Comparison of ENCODE assay signal across 1 cellular context in the genomic region with DNA sequence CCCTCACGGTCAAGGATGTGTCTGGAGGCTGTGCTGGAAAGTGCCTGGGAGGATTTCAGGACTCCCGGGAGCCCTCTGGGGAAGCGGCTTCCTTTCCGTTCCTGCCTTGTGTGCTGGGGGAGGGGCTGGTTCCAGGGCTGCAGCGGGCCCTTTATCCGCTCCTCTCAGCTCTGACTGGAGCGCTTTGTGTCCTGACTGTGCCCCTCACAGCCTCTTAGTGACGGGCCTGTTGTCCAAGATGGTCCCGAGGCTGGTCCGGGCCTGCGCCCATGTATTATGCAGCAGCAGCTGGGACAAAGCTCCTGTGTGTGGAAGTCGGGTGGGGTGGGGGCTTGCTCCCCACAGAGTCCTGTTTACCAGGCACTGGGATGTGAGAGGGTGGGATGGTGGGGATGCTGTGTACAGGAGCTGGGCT.
TF ChIP-seq lines count a peak whose summit lies in the region.

No MANE protein-coding gene starts in this region.

TF ChIP-seq in GM23338, 12 proteins besides CTCF, POLR2A, EP300 and RAD21 (continued from another document):
- TF ChIP-seq, protein P1, sequence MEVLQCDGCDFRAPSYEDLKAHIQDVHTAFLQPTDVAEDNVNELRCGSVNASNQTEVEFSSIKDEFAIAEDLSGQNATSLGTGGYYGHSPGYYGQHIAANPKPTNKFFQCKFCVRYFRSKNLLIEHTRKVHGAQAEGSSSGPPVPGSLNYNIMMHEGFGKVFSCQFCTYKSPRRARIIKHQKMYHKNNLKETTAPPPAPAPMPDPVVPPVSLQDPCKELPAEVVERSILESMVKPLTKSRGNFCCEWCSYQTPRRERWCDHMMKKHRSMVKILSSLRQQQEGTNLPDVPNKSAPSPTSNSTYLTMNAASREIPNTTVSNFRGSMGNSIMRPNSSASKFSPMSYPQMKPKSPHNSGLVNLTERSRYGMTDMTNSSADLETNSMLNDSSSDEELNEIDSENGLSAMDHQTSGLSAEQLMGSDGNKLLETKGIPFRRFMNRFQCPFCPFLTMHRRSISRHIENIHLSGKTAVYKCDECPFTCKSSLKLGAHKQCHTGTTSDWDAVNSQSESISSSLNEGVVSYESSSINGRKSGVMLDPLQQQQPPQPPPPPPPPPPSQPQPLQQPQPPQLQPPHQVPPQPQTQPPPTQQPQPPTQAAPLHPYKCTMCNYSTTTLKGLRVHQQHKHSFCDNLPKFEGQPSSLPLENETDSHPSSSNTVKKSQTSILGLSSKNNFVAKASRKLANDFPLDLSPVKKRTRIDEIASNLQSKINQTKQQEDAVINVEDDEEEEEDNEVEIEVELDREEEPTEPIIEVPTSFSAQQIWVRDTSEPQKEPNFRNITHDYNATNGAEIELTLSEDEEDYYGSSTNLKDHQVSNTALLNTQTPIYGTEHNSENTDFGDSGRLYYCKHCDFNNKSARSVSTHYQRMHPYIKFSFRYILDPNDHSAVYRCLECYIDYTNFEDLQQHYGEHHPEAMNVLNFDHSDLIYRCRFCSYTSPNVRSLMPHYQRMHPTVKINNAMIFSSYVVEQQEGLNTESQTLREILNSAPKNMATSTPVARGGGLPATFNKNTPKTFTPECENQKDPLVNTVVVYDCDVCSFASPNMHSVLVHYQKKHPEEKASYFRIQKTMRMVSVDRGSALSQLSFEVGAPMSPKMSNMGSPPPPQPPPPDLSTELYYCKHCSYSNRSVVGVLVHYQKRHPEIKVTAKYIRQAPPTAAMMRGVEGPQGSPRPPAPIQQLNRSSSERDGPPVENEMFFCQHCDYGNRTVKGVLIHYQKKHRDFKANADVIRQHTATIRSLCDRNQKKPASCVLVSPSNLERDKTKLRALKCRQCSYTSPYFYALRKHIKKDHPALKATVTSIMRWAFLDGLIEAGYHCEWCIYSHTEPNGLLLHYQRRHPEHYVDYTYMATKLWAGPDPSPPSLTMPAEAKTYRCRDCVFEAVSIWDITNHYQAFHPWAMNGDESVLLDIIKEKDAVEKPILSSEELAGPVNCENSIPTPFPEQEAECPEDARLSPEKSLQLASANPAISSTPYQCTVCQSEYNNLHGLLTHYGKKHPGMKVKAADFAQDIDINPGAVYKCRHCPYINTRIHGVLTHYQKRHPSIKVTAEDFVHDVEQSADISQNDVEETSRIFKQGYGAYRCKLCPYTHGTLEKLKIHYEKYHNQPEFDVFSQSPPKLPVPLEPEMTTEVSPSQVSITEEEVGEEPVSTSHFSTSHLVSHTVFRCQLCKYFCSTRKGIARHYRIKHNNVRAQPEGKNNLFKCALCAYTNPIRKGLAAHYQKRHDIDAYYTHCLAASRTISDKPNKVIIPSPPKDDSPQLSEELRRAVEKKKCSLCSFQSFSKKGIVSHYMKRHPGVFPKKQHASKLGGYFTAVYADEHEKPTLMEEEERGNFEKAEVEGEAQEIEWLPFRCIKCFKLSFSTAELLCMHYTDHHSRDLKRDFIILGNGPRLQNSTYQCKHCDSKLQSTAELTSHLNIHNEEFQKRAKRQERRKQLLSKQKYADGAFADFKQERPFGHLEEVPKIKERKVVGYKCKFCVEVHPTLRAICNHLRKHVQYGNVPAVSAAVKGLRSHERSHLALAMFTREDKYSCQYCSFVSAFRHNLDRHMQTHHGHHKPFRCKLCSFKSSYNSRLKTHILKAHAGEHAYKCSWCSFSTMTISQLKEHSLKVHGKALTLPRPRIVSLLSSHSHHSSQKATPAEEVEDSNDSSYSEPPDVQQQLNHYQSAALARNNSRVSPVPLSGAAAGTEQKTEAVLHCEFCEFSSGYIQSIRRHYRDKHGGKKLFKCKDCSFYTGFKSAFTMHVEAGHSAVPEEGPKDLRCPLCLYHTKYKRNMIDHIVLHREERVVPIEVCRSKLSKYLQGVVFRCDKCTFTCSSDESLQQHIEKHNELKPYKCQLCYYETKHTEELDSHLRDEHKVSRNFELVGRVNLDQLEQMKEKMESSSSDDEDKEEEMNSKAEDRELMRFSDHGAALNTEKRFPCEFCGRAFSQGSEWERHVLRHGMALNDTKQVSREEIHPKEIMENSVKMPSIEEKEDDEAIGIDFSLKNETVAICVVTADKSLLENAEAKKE (CRISPR knock-in tag; IDR thresholded peaks at IDR 0.05): no peak
- no peak for TF ChIP-seq NANOG (IDR thresholded peaks at IDR 0.05; ENCODE audit: borderline replicate concordance)
- TF ChIP-seq JUNB (IDR thresholded peaks at IDR 0.05; ENCODE audit: unreplicated experiment): no peak
- TF ChIP-seq, protein P2, sequence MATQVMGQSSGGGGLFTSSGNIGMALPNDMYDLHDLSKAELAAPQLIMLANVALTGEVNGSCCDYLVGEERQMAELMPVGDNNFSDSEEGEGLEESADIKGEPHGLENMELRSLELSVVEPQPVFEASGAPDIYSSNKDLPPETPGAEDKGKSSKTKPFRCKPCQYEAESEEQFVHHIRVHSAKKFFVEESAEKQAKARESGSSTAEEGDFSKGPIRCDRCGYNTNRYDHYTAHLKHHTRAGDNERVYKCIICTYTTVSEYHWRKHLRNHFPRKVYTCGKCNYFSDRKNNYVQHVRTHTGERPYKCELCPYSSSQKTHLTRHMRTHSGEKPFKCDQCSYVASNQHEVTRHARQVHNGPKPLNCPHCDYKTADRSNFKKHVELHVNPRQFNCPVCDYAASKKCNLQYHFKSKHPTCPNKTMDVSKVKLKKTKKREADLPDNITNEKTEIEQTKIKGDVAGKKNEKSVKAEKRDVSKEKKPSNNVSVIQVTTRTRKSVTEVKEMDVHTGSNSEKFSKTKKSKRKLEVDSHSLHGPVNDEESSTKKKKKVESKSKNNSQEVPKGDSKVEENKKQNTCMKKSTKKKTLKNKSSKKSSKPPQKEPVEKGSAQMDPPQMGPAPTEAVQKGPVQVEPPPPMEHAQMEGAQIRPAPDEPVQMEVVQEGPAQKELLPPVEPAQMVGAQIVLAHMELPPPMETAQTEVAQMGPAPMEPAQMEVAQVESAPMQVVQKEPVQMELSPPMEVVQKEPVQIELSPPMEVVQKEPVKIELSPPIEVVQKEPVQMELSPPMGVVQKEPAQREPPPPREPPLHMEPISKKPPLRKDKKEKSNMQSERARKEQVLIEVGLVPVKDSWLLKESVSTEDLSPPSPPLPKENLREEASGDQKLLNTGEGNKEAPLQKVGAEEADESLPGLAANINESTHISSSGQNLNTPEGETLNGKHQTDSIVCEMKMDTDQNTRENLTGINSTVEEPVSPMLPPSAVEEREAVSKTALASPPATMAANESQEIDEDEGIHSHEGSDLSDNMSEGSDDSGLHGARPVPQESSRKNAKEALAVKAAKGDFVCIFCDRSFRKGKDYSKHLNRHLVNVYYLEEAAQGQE (IDR thresholded peaks at IDR 0.05; ENCODE audit: unreplicated experiment): no peak
- no peak for TF ChIP-seq ZNF331 (CRISPR knock-in tag; IDR thresholded peaks at IDR 0.05; ENCODE audit: low read depth)
- TF ChIP-seq CREB1 (CRISPR knock-in tag; IDR thresholded peaks at IDR 0.05; ENCODE audit: low read depth): no peak
- TF ChIP-seq ZNF114 (CRISPR knock-in tag; IDR thresholded peaks at IDR 0.05): no peak
- no peak for TF ChIP-seq EZH2phosphoT487 (IDR thresholded peaks at IDR 0.05; ENCODE audit: unreplicated experiment)
- no peak for TF ChIP-seq EZH2 (IDR thresholded peaks at IDR 0.05; ENCODE audit: low read depth, unreplicated experiment)
